ENCODE assay signal across 11 cellular contexts in the genomic region with DNA sequence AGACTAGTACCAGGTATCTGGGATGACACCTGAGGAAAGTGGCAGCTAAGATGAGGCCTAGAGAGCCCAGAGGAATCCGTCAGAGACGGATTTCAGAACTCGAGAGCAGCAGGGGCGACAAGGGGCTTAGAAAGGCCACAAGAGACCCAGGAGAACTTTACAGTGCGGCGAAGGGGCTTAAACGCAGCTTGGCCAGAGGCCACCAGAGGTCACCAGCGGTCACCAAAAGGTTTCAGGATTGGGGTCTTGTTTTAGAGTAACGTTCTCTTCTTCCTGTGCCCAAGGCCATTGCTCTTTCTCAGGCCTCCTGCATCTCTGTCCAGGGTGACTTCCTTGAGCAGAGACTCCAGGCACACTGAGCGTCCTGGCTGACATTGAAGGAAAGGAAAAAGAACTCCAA. TPM values are rescaled to one million over a fixed set of nuclear protein-coding genes. Genes with fewer than 3 reads are reported as not detected.
A peak's percentile ranks its signal among the peaks of the same experiment; 100 is the strongest.
DNase-seq lines count a peak whose midpoint lies in the region; ATAC-seq, FAIRE-seq and TF ChIP-seq lines count a peak whose summit lies in the region.
"Had no signal": no experiment of that assay in that cellular context is flagged by ENCODE, and none has a peak within 500 bp of the region (broad histone marks: within the 10 kb centered on the region; RNA-seq: fewer than 3 reads in every experiment).

No MANE protein-coding gene starts in this region.

- H3K23ac ChIP-seq in H9 (ENCODE audit: insufficient read length, low read depth, low read length) = no peak overlapping the region

- dilution Hi-C loops in keratinocyte (cut with MboI; ENCODE audit: extremely low pct_ligation_motif_present, low sequenced_read_pairs) = no loop called here

- H3K56ac ChIP-seq in H9 (ENCODE audit: insufficient read length, low read depth, low read length) = no peak overlapping the region

- FAIRE-seq in keratinocyte (lab: Jason Lieb, UNC) = no peak

- no peak overlapping the region for H2AK5ac ChIP-seq in H9 (ENCODE audit: insufficient read length, low read length)

- TF ChIP-seq CTCF in H9 (conservative IDR thresholded peaks at IDR 0.05) (peak; percentile 77), keratinocyte (optimal IDR thresholded peaks at IDR 0.05 in 1 of 3, IDR thresholded peaks at IDR 0.05 in 1 of 3, conservative IDR thresholded peaks at IDR 0.05 in 1 of 3; ENCODE audit: extremely low read depth in 1 of 3, insufficient read depth in 2 of 3, low read length in 3 of 3) (peak in 2 of 3 experiments; percentile 14 to 25)

- WGBS in H9 (ENCODE audit: extremely low coverage, insufficient read length, low lambda C conversion rate) = no CpG with 5 or more reads among the region's 10 CpGs

- no peak overlapping the region for H2AFZ ChIP-seq in H9 (ENCODE audit: low read length)
- no peak overlapping the region for H2AFZ ChIP-seq in keratinocyte (ENCODE audit: control insufficient read depth, low read length)

- no peak for ATAC-seq in HG02759 (IDR thresholded peaks at IDR 0.05; ENCODE audit: unreplicated experiment)
- ATAC-seq in HG03108 (IDR thresholded peaks at IDR 0.05; ENCODE audit: unreplicated experiment) = no peak
- ATAC-seq in GM21786 (IDR thresholded peaks at IDR 0.05; ENCODE audit: unreplicated experiment) = no peak

- H3K79me2 ChIP-seq in H9 (ENCODE audit: insufficient read depth, low read length) = no peaks in the 10 kb centered on the region
- H3K79me2 ChIP-seq in keratinocyte (ENCODE audit: control insufficient read depth, insufficient read depth, low read length) = peaks cover 43% of the 10 kb centered on the region

- no peak overlapping the region for H2BK12ac ChIP-seq in H9 (ENCODE audit: insufficient read length, low read depth, low read length)

- H3K4me3 Mint-ChIP-seq in H9 = peak overlapping the region in 1 of 2 experiments; percentile 60; a peak in 3 of 5 replicates
- H3K4me3 Mint-ChIP-seq: T-helper 2 cell treated with Interferon-gamma antibody and Interleukin-4, amounts not matched to agents 5 μg/mL and 100 μg/mL, for 36 hours had no signal

- H3K4me2 ChIP-seq in H9 (ENCODE audit: insufficient read depth, insufficient read length, low read length) (no peak overlapping the region), keratinocyte (ENCODE audit: control insufficient read depth, extremely low read depth, insufficient read depth, low read depth, low read length) (no peak overlapping the region)

- peaks cover 10% of the 10 kb centered on the region for H3K23me2 ChIP-seq in H9 (ENCODE audit: insufficient read length, low read depth, low read length, poor library complexity, severe bottlenecking)

- no peaks in the 10 kb centered on the region for H3K9me3 ChIP-seq in H9 (ENCODE audit: control insufficient read depth, low read depth, low read length)
- no peaks in the 10 kb centered on the region for H3K9me3 ChIP-seq in keratinocyte (ENCODE audit: control insufficient read depth, low read depth, low read length)
- H3K9me3 ChIP-seq: upper lobe of left lung had no signal

- DNase-seq in NCI-H2081 (lab: John Stamatoyannopoulos, UW) (peak; percentile 2 to 15), NCI-H2081 treated with DMSO at 0.1 percent for 48 hours (lab: John Stamatoyannopoulos, UW) (no peak), H9 (peak; percentile 77), SK-MEL-5 (ENCODE audit: low read depth, low spot score) (peak; percentile 55), keratinocyte (ENCODE audit: low read depth, low spot score) (no peak)
- DNase-seq: stimulated activated CD4-positive, alpha-beta T cell treated with anti-CD3 and anti-CD28 coated beads, Interleukin-2, amount 100 ng/mL, for 48 hours; upper lobe of left lung had no signal

- no peak overlapping the region for H3T11ph ChIP-seq in H9 (ENCODE audit: low read length)

- H3K9me1 ChIP-seq in keratinocyte (ENCODE audit: control insufficient read depth, extremely low read depth, insufficient read depth, low read length) = peaks cover 2% of the 10 kb centered on the region

- no peaks in the 10 kb centered on the region for H3K36me3 Mint-ChIP-seq in H9 (ENCODE audit: insufficient read depth in 1 of 3, low read depth in 3 of 3)

- H2BK5ac ChIP-seq in H9 (ENCODE audit: insufficient read length, low read length) = no peak overlapping the region

- H3K4ac ChIP-seq in H9 (ENCODE audit: low read depth, low read length) = no peak overlapping the region

- no peak overlapping the region for H3K18ac ChIP-seq in H9 (ENCODE audit: insufficient read length, low read depth, low read length)

- H4K5ac ChIP-seq in H9 (ENCODE audit: insufficient read length, low read depth, low read length) = no peak overlapping the region

- H2BK15ac ChIP-seq in H9 (ENCODE audit: low read depth, low read length) = no peak overlapping the region

- in situ Hi-C loops in SK-MEL-5 (cut with HindIII; ENCODE audit: low pct_unique_long_range_greater_than_20kb, low sequenced_read_pairs) = no loop called here

- no peaks in the 10 kb centered on the region for H3K9me3 Mint-ChIP-seq in H9
- H3K9me3 Mint-ChIP-seq: T-helper 2 cell treated with Interferon-gamma antibody and Interleukin-4, amounts not matched to agents 5 μg/mL and 100 μg/mL, for 36 hours had no signal

- H4K20me1 ChIP-seq in H9 (ENCODE audit: control insufficient read depth, insufficient read depth, insufficient read length) (peaks cover 5% of the 10 kb centered on the region), keratinocyte (ENCODE audit: control insufficient read depth, extremely low read depth, insufficient read depth, low read length) (no peaks in the 10 kb centered on the region)

- H2BK20ac ChIP-seq in H9 (ENCODE audit: low read depth, low read length, poor library complexity, severe bottlenecking) = no peak overlapping the region

- H3K27me3 ChIP-seq in H9 (ENCODE audit: insufficient read depth, low read length) (no peaks in the 10 kb centered on the region), keratinocyte (ENCODE audit: control insufficient read depth, extremely low read depth, insufficient read depth, low read length) (no peaks in the 10 kb centered on the region)
- H3K27me3 ChIP-seq: upper lobe of left lung had no signal

- H3K27me3 Mint-ChIP-seq in H9 (ENCODE audit: low read depth) = no peaks in the 10 kb centered on the region

- H3K4me1 ChIP-seq in H9 (ENCODE audit: insufficient read depth, low read length) = no peaks in the 10 kb centered on the region
- peaks cover 28% of the 10 kb centered on the region for H3K4me1 ChIP-seq in keratinocyte (ENCODE audit: control insufficient read depth, extremely low read depth, insufficient read depth, low read length)

- no peak overlapping the region for H3K4me3 ChIP-seq in keratinocyte (ENCODE audit: control insufficient read depth in 2 of 3, extremely low read depth in 1 of 3, insufficient read depth in 2 of 3, low read depth in 1 of 3, low read length in 3 of 3)
- H3K4me3 ChIP-seq: upper lobe of left lung had no signal

- no peaks in the 10 kb centered on the region for H3K79me1 ChIP-seq in H9 (ENCODE audit: insufficient read depth, low read depth, low read length, poor library complexity, severe bottlenecking)

- H3K27ac ChIP-seq in H9 (ENCODE audit: insufficient read length, low read depth, low read length) = no peak overlapping the region
- no peak overlapping the region for H3K27ac ChIP-seq in keratinocyte (ENCODE audit: control insufficient read depth, insufficient read depth, low read length)
- H3K27ac ChIP-seq: upper lobe of left lung had no signal

- H3K36me3 ChIP-seq in keratinocyte (ENCODE audit: control insufficient read depth in 2 of 2, extremely low read depth in 1 of 2, insufficient read depth in 2 of 2, low read length in 2 of 2) = peaks cover 5 to 7% of the 10 kb centered on the region in 2 experiments
- H3K36me3 ChIP-seq: upper lobe of left lung had no signal

- no peak overlapping the region for H4K91ac ChIP-seq in H9 (ENCODE audit: insufficient read length, low read depth, low read length)

- peaks cover 4 to 5% of the 10 kb centered on the region in 2 experiments; a peak in 3 of 4 replicates for H3K4me1 Mint-ChIP-seq in H9

- H3K27ac Mint-ChIP-seq in H9 = no peak overlapping the region; a peak in 1 of 7 replicates
- H3K27ac Mint-ChIP-seq: T-helper 2 cell treated with Interferon-gamma antibody and Interleukin-4, amounts not matched to agents 5 μg/mL and 100 μg/mL, for 36 hours had no signal

- no peak overlapping the region for H3K9ac ChIP-seq in H9 (ENCODE audit: extremely low read depth, insufficient read length, low read length)
- no peak overlapping the region for H3K9ac ChIP-seq in keratinocyte (ENCODE audit: control insufficient read depth, extremely low read depth, insufficient read depth, low read length)

- H2BK120ac ChIP-seq in H9 (ENCODE audit: low read depth, low read length, poor library complexity, severe bottlenecking) = no peak overlapping the region

- H3K14ac ChIP-seq in H9 (ENCODE audit: insufficient read depth, low read length) = no peak overlapping the region

- no peak overlapping the region for H4K8ac ChIP-seq in H9 (replicated peaks; ENCODE audit: insufficient read length, low read depth, low read length)

RNA-seq across cellular contexts. Expression of a gene that starts 2.2 kb away (rescaled TPM):
- 4.7 and 4.8 TPM in 2 replicates for total RNA-seq in H9 (2021)
- total RNA-seq in SK-MEL-5 (2014; rRNA removed; shearing (Covaris generic)) = 2.9 and 3.2 TPM in 2 replicates
- 3.7 and 4.0 TPM in 2 replicates for polyA plus RNA-seq in SK-MEL-5 (2015; cell fraction: cytosol; rRNA removed)
- polyA plus RNA-seq in SK-MEL-5 (2015; cell fraction: nucleus; rRNA removed) = 4.0 and 4.6 TPM in 2 replicates
- polyA plus RNA-seq in keratinocyte = 2.5 to 3.4 TPM (median 2.8 TPM) in 3 replicates
- 0.54 TPM for polyA plus RNA-seq in keratinocyte (2011; ENCODE audit: low read depth)
- polyA plus RNA-seq in keratinocyte (2011; cell fraction: cytosol; rRNA removed) = 1.5 and 2.0 TPM in 2 replicates
- polyA plus RNA-seq in keratinocyte (2011; cell fraction: nucleus; rRNA removed) = 4.6 and 4.9 TPM in 2 replicates
- polyA plus RNA-seq in keratinocyte (2012; ENCODE audit: low replicate concordance) = 1.6 and 1.8 TPM in 2 replicates
- polyA minus RNA-seq in keratinocyte = 4.1 to 7.2 TPM (median 6.2 TPM) in 3 replicates
- polyA minus RNA-seq in keratinocyte (2011; cell fraction: cytosol; rRNA and poly(A)+ RNA removed) = 2.7 TPM
- 3.1 and 5.0 TPM in 2 replicates for polyA minus RNA-seq in keratinocyte (2011; cell fraction: nucleus; rRNA and poly(A)+ RNA removed)

RNA-seq across cellular contexts. Expression of a gene that starts 23.8 kb away (rescaled TPM):
- 43.6 and 43.7 TPM in 2 replicates for total RNA-seq in H9 (2021)
- total RNA-seq in SK-MEL-5 (2014; rRNA removed; shearing (Covaris generic)) = 48.0 and 48.1 TPM in 2 replicates
- polyA plus RNA-seq in SK-MEL-5 (2015; cell fraction: cytosol; rRNA removed) = 31.5 and 37.9 TPM in 2 replicates
- 125 and 160 TPM in 2 replicates for polyA plus RNA-seq in SK-MEL-5 (2015; cell fraction: nucleus; rRNA removed)
- 42.5 to 48.6 TPM (median 44.8 TPM) in 3 replicates for polyA plus RNA-seq in keratinocyte
- polyA plus RNA-seq in keratinocyte (2011; ENCODE audit: low read depth) = 95.8 TPM
- polyA plus RNA-seq in keratinocyte (2011; cell fraction: cytosol; rRNA removed) = 31.4 and 34.7 TPM in 2 replicates
- 67.3 and 77.7 TPM in 2 replicates for polyA plus RNA-seq in keratinocyte (2011; cell fraction: nucleus; rRNA removed)
- 38.3 and 47.8 TPM in 2 replicates for polyA plus RNA-seq in keratinocyte (2012; ENCODE audit: low replicate concordance)
- 16.5 to 24.7 TPM (median 22.6 TPM) in 3 replicates for polyA minus RNA-seq in keratinocyte
- 7.3 TPM for polyA minus RNA-seq in keratinocyte (2011; cell fraction: cytosol; rRNA and poly(A)+ RNA removed)
- 14.1 and 17.4 TPM in 2 replicates for polyA minus RNA-seq in keratinocyte (2011; cell fraction: nucleus; rRNA and poly(A)+ RNA removed)

RNA-seq across cellular contexts. Expression of a gene that starts 24.3 kb away (rescaled TPM):
- 17.4 and 22.2 TPM in 2 replicates for total RNA-seq in H9 (2021)
- total RNA-seq in SK-MEL-5 (2014; rRNA removed; shearing (Covaris generic)) = 18.7 and 23.4 TPM in 2 replicates
- 29.3 and 65.7 TPM in 2 replicates for polyA plus RNA-seq in SK-MEL-5 (2015; cell fraction: cytosol; rRNA removed)
- polyA plus RNA-seq in SK-MEL-5 (2015; cell fraction: nucleus; rRNA removed) = 10.4 and 17.9 TPM in 2 replicates
- polyA plus RNA-seq in keratinocyte = 1.4 to 2.5 TPM (median 1.8 TPM) in 3 replicates
- polyA plus RNA-seq in keratinocyte (2011; ENCODE audit: low read depth) = not detected
- 0.75 and 3.1 TPM in 2 replicates for polyA plus RNA-seq in keratinocyte (2011; cell fraction: cytosol; rRNA removed)
- polyA plus RNA-seq in keratinocyte (2011; cell fraction: nucleus; rRNA removed) = 0.46 and 1.2 TPM in 2 replicates
- polyA plus RNA-seq in keratinocyte (2012; ENCODE audit: low replicate concordance) = 2.7 and 4.1 TPM in 2 replicates
- polyA minus RNA-seq in keratinocyte = 0.10 to 0.23 TPM in 2 of 3 replicates, not detected in the other
- not detected for polyA minus RNA-seq in keratinocyte (2011; cell fraction: cytosol; rRNA and poly(A)+ RNA removed)
- polyA minus RNA-seq in keratinocyte (2011; cell fraction: nucleus; rRNA and poly(A)+ RNA removed) = not detected in 2 replicates

RNA-seq across cellular contexts. Expression of a gene that starts 33.6 kb away (rescaled TPM):
- total RNA-seq in H9 (2021) = 2.4 TPM in 2 replicates
- 0.40 and 1.3 TPM in 2 replicates for total RNA-seq in SK-MEL-5 (2014; rRNA removed; shearing (Covaris generic))
- polyA plus RNA-seq in SK-MEL-5 (2015; cell fraction: cytosol; rRNA removed) = 0.25 and 0.93 TPM in 2 replicates
- polyA plus RNA-seq in SK-MEL-5 (2015; cell fraction: nucleus; rRNA removed) = 0.51 and 1.2 TPM in 2 replicates
- polyA plus RNA-seq in keratinocyte = 0.29 to 0.72 TPM (median 0.32 TPM) in 3 replicates
- polyA plus RNA-seq in keratinocyte (2011; ENCODE audit: low read depth) = not detected
- polyA plus RNA-seq in keratinocyte (2011; cell fraction: cytosol; rRNA removed) = 0.13 and 0.23 TPM in 2 replicates
- polyA plus RNA-seq in keratinocyte (2011; cell fraction: nucleus; rRNA removed) = 0.97 and 1.5 TPM in 2 replicates
- 0.44 and 0.68 TPM in 2 replicates for polyA plus RNA-seq in keratinocyte (2012; ENCODE audit: low replicate concordance)
- 0.29 to 0.69 TPM (median 0.30 TPM) in 3 replicates for polyA minus RNA-seq in keratinocyte
- polyA minus RNA-seq in keratinocyte (2011; cell fraction: cytosol; rRNA and poly(A)+ RNA removed) = not detected
- 0.84 and 0.93 TPM in 2 replicates for polyA minus RNA-seq in keratinocyte (2011; cell fraction: nucleus; rRNA and poly(A)+ RNA removed)

RNA-seq across cellular contexts. Expression of a gene that starts 50.2 kb away (rescaled TPM):
- 16.9 and 17.3 TPM in 2 replicates for total RNA-seq in H9 (2021)
- 2.9 and 3.6 TPM in 2 replicates for total RNA-seq in SK-MEL-5 (2014; rRNA removed; shearing (Covaris generic))
- polyA plus RNA-seq in SK-MEL-5 (2015; cell fraction: cytosol; rRNA removed) = 2.1 and 2.3 TPM in 2 replicates
- polyA plus RNA-seq in SK-MEL-5 (2015; cell fraction: nucleus; rRNA removed) = 7.3 and 7.4 TPM in 2 replicates
- polyA plus RNA-seq in keratinocyte = 2.5 to 2.8 TPM (median 2.7 TPM) in 3 replicates
- 0.46 TPM for polyA plus RNA-seq in keratinocyte (2011; ENCODE audit: low read depth)
- 1.6 and 1.9 TPM in 2 replicates for polyA plus RNA-seq in keratinocyte (2011; cell fraction: cytosol; rRNA removed)
- polyA plus RNA-seq in keratinocyte (2011; cell fraction: nucleus; rRNA removed) = 9.1 and 10.3 TPM in 2 replicates
- 1.9 and 2.2 TPM in 2 replicates for polyA plus RNA-seq in keratinocyte (2012; ENCODE audit: low replicate concordance)
- 8.2 to 12.8 TPM (median 9.0 TPM) in 3 replicates for polyA minus RNA-seq in keratinocyte
- 5.4 TPM for polyA minus RNA-seq in keratinocyte (2011; cell fraction: cytosol; rRNA and poly(A)+ RNA removed)
- polyA minus RNA-seq in keratinocyte (2011; cell fraction: nucleus; rRNA and poly(A)+ RNA removed) = 8.3 and 16.7 TPM in 2 replicates

Comparison
In these comparisons a context has a peak if more than half of its experiments do, and no peak if none do; other contexts are left out.
1. DNase-seq: peak in NCI-H2081 (2 of 2), H9 (single experiment) and SK-MEL-5 (single experiment); none in NCI-H2081 treated with DMSO at 0.1 percent for 48 hours (single experiment) and keratinocyte (single experiment).